Comparison of ENCODE assay signal across 8 cellular contexts in genomic region chr7:74788369-74789150, GRCh38. TPM values are rescaled to one million over a fixed set of nuclear protein-coding genes. Genes with fewer than 3 reads are reported as not detected.
DNase-seq lines count a peak whose midpoint lies in the region; ATAC-seq, FAIRE-seq and TF ChIP-seq lines count a peak whose summit lies in the region.
"Not testable (repeated sequence)": the region's sequence is repeated elsewhere in the genome, so short reads cannot be mapped to it uniquely, and the experiment has no call there.

No MANE protein-coding gene starts in this region.

- not testable (repeated sequence) for H3K9me3 Mint-ChIP-seq in activated T-helper 17 cell treated with anti-CD3 and anti-CD28 coated beads, Interleukin-2, amount 50 U/mL, for 72 hours; neural crest cell

- not testable (repeated sequence) for H3K4me1 ChIP-seq in fibroblast of lung (ENCODE audit: control insufficient read depth, extremely low read depth, insufficient read depth, low read length)

- not testable (repeated sequence) for H3K27me3 ChIP-seq in fibroblast of lung (ENCODE audit: control insufficient read depth, insufficient read depth, low read length)

- H3K36me3 ChIP-seq in fibroblast of lung (ENCODE audit: control insufficient read depth, insufficient read depth, low read length): not testable (repeated sequence)

- H3K9ac ChIP-seq in fibroblast of lung (ENCODE audit: insufficient read depth, low read length): not testable (repeated sequence)

- H3K36me3 Mint-ChIP-seq in activated T-helper 17 cell treated with anti-CD3 and anti-CD28 coated beads, Interleukin-2, amount 50 U/mL, for 72 hours (ENCODE audit: low read depth); neural crest cell (ENCODE audit: low read depth): not testable (repeated sequence)

- not testable (repeated sequence) for H3K4me1 Mint-ChIP-seq in activated T-helper 17 cell treated with anti-CD3 and anti-CD28 coated beads, Interleukin-2, amount 50 U/mL, for 72 hours; neural crest cell

- H3K79me2 ChIP-seq in fibroblast of lung (ENCODE audit: control insufficient read depth, insufficient read depth, low read length): not testable (repeated sequence)

- FAIRE-seq in G401.6 (lab: Jason Lieb, UNC): peak; percentile 58

- not testable (repeated sequence) for H3K4me3 Mint-ChIP-seq in activated T-helper 17 cell treated with anti-CD3 and anti-CD28 coated beads, Interleukin-2, amount 50 U/mL, for 72 hours; neural crest cell

- not testable (repeated sequence) for H4K20me1 ChIP-seq in fibroblast of lung (ENCODE audit: control insufficient read depth, extremely low read depth, insufficient read depth, low read length)

- not testable (repeated sequence) for H3K27me3 Mint-ChIP-seq in activated T-helper 17 cell treated with anti-CD3 and anti-CD28 coated beads, Interleukin-2, amount 50 U/mL, for 72 hours; neural crest cell (ENCODE audit: low read depth)

- DNase-seq in NCI-H1092 treated with DMSO at 0.1 percent for 48 hours (lab: John Stamatoyannopoulos, UW): peak; percentile 92
- peak; percentile 57 for DNase-seq in SHP77 treated with DMSO at 0.1 percent for 48 hours (lab: John Stamatoyannopoulos, UW)
- peak; percentile 68 to 72 for DNase-seq in fibroblast of lung (ENCODE audit: low read depth in 2 of 2)
- peak; percentile 93 for DNase-seq in neural crest cell (ENCODE audit: low read depth, low spot score)
- peak; percentile 89 to 91 for DNase-seq in stimulated activated CD8-positive, alpha-beta memory T cell treated with anti-CD3 and anti-CD28 coated beads, Interleukin-7, amount 100 ng/mL, for 48 hours (ENCODE audit: extremely low read depth in 1 of 2, low read depth in 1 of 2)

- not testable (repeated sequence) for H3K27ac Mint-ChIP-seq in activated T-helper 17 cell treated with anti-CD3 and anti-CD28 coated beads, Interleukin-2, amount 50 U/mL, for 72 hours; neural crest cell (ENCODE audit: unreplicated experiment)

- ATAC-seq in HG02678 (IDR thresholded peaks at IDR 0.05; ENCODE audit: unreplicated experiment): peak; percentile 86
- peak; percentile 96 for ATAC-seq in activated T-helper 17 cell treated with anti-CD3 and anti-CD28 coated beads, Interleukin-2, amount 50 U/mL, for 72 hours (replicated peaks)

- H3K27ac ChIP-seq in fibroblast of lung (ENCODE audit: insufficient read depth, low read length): not testable (repeated sequence)

- H3K9me3 ChIP-seq in fibroblast of lung (ENCODE audit: control insufficient read depth, insufficient read depth, low read depth, low read length): not testable (repeated sequence)

- peak overlapping the region in 1 of 4 experiments; percentile 14 for H3K4me3 ChIP-seq in fibroblast of lung (replicated peaks in 1 of 4; ENCODE audit: control extremely low read depth in 1 of 4, insufficient read depth in 1 of 4, low read depth in 3 of 4, low read length in 4 of 4)

- not testable (repeated sequence) for H2AFZ ChIP-seq in fibroblast of lung (ENCODE audit: low read length)

- H3K4me2 ChIP-seq in fibroblast of lung (ENCODE audit: extremely low read depth, insufficient read depth, low read length): not testable (repeated sequence)

- not testable (repeated sequence) for TF ChIP-seq CTCF in fibroblast of lung (conservative IDR thresholded peaks at IDR 0.05 in 1 of 2, IDR thresholded peaks at IDR 0.05 in 1 of 2; ENCODE audit: low read depth in 1 of 2, low read length in 2 of 2); neural crest cell (conservative IDR thresholded peaks at IDR 0.05)

RNA-seq across cellular contexts. Expression of gene NCF1, which starts 14.7 kb away (rescaled TPM):
- 1 to 10 TPM in 1 of 2 donors, under 1 TPM in 1; 0.24 to 2.2 TPM for total RNA-seq in activated T-helper 17 cell treated with anti-CD3 and anti-CD28 coated beads, Interleukin-2, amount 50 U/mL, for 72 hours
- total RNA-seq in fibroblast of lung (under 0.01 TPM in 1 of 2 replicates, not detected in the other), neural crest cell (not detected in 2 replicates)
- not detected in 2 replicates for polyA plus RNA-seq in fibroblast of lung
- not detected in 2 replicates for polyA plus RNA-seq in fibroblast of lung (2012)
- not detected in 2 replicates for polyA minus RNA-seq in fibroblast of lung (ENCODE audit: low replicate concordance)
